In genomic region chr9:122244349-122244748, GRCh38 we compare ENCODE assay signal across 8 cellular contexts. TPM values are rescaled to one million over a fixed set of nuclear protein-coding genes. Genes with fewer than 3 reads are reported as not detected.
"Had no signal": no experiment of that assay in that cellular context is flagged by ENCODE, and none has a peak within 500 bp of the region (broad histone marks: within the 10 kb centered on the region; RNA-seq: fewer than 3 reads in every experiment).

No MANE protein-coding gene starts in this region.

- ATAC-seq: HCT116, HepG2, K562 had no signal

- H3K4me3 Mint-ChIP-seq: HFFc6 had no signal

- H3K27ac Mint-ChIP-seq: HFFc6 had no signal

- H3K9me3 Mint-ChIP-seq: HFFc6 had no signal

- FAIRE-seq: HepG2, K562 had no signal

- DNase-seq: GM23248, GOT3, H7, HFFc6, IMR-90 had no signal

RNA-seq across cellular contexts. Expression of gene LHX6, which starts 15.6 kb away (rescaled TPM):
- polyA plus RNA-seq: GM23248 had no signal
